Comparison of ENCODE assay signal across 8 cellular contexts in the genomic region with DNA sequence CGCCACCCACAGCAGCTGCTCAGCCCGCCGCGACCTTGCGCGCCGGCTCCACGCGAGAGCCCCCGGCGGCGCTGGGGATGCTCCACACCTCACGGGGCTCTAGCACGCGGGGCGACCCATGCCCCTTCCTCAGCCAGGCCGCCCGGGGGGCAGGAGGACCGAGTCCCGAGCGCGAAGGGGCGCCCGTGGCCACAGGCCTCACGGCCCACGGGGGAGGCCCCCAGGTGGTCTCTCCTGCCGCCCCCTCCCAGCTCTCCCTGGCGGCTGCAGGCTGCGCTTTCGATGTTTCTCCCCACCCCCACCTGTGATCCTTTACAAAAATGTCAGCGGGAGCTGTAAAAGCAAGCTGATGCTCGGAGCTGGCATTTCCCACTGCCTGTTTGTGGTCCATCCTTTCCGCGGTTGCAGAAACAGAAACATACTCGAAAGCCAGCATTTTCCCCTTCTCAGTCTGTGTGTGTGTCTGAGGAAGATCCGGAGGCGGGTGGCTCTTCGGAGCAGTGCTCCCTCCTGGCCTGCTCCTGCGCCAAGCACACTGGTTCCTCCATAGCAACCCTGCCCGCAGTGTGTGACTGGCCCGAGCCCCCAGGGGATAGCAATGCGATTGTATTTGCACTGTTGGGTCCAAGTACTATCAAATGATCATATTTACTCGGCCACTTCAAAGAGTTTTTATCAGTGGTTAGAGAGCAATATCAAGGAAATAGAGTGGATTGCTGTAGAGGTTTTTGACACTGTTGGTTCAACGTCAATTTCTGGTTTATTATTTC. TPM values are rescaled to one million over a fixed set of nuclear protein-coding genes. Genes with fewer than 3 reads are reported as not detected.
DNase-seq lines count a peak whose midpoint lies in the region; ATAC-seq and TF ChIP-seq lines count a peak whose summit lies in the region.

No MANE protein-coding gene starts in this region.

- no peak for ATAC-seq in HG03460 (IDR thresholded peaks at IDR 0.05; ENCODE audit: unreplicated experiment)
- ATAC-seq in GM18502 (IDR thresholded peaks at IDR 0.05; ENCODE audit: poor library complexity, unreplicated experiment) = no peak

- H3K4me3 ChIP-seq in HUES64 (ENCODE audit: low read length) (peak overlapping the region; percentile 66), retinal pigment epithelial cell (ENCODE audit: low read length) (peak overlapping the region; percentile 80)

- H3K27me3 ChIP-seq in HUES64 (ENCODE audit: insufficient read depth, low read length) = peaks cover 54% of the 10 kb centered on the region

- H3K36me3 ChIP-seq in HUES64 (ENCODE audit: insufficient read depth, low read length) = no peaks in the 10 kb centered on the region

- peaks cover 8% of the 10 kb centered on the region for H3K36me3 Mint-ChIP-seq in glutamatergic neuron (ENCODE audit: unreplicated experiment)

- DNase-seq in DMS79 treated with DMSO at 0.1 percent for 48 hours (lab: John Stamatoyannopoulos, UW) = peak; percentile 57
- DNase-seq in glutamatergic neuron = peak; percentile 43
- DNase-seq in retinal pigment epithelial cell (ENCODE audit: low read depth) = no peak
- no peak for DNase-seq in HEK293T (ENCODE audit: extremely low spot score)

- H3K9me3 ChIP-seq in HUES64 (ENCODE audit: insufficient read depth, low read depth, low read length) = no peaks in the 10 kb centered on the region

- H3K9ac ChIP-seq in HUES64 (ENCODE audit: low read depth, low read length) = peak overlapping the region; percentile 48; the same call in 1 of the 2 replicates

- H3K27ac ChIP-seq in HUES64 (ENCODE audit: low read depth, low read length) = no peak overlapping the region
- H3K27ac ChIP-seq in VCaP = peak overlapping the region; percentile 50

- peak overlapping the region; percentile 72 for H3K27ac Mint-ChIP-seq in glutamatergic neuron (ENCODE audit: unreplicated experiment)

- no peak; the same call in none of the 2 replicates for TF ChIP-seq CTCF in VCaP (conservative IDR thresholded peaks at IDR 0.05)
- peak; percentile 9 for TF ChIP-seq CTCF in glutamatergic neuron (IDR thresholded peaks at IDR 0.05; ENCODE audit: partially characterized antibody, unreplicated experiment)
- TF ChIP-seq CTCF in retinal pigment epithelial cell (conservative IDR thresholded peaks at IDR 0.05; ENCODE audit: low read depth, low read length) = no peak

- CTCF ChIA-PET in HEK293T (lab: Yijun Ruan, JAX) = no interaction called here

- WGBS in HUES64 = 3% methylated on average over 44 of the region's 44 CpGs

- peaks cover 2% of the 10 kb centered on the region for H3K4me1 Mint-ChIP-seq in glutamatergic neuron (ENCODE audit: low read depth, unreplicated experiment)

- peaks cover 12% of the 10 kb centered on the region; the same call in 1 of the 2 replicates for H3K4me1 ChIP-seq in HUES64 (ENCODE audit: insufficient read depth, low read length)

- POLR2A ChIA-PET in HEK293T (lab: Yijun Ruan, JAX) = no interaction called here

- H3K9me3 Mint-ChIP-seq in glutamatergic neuron (ENCODE audit: unreplicated experiment) = peaks cover 7% of the 10 kb centered on the region

- peak overlapping the region; percentile 92 for H3K4me3 Mint-ChIP-seq in glutamatergic neuron (ENCODE audit: unreplicated experiment)

- H3K27me3 Mint-ChIP-seq in glutamatergic neuron (ENCODE audit: unreplicated experiment) = peaks cover 7% of the 10 kb centered on the region

TF ChIP-seq in HEK293T, 16 proteins besides CTCF, POLR2A, EP300 and RAD21:
- TF ChIP-seq FOXM1 (IDR thresholded peaks at IDR 0.05; ENCODE audit: borderline replicate concordance) (no peak), ELF4 (IDR thresholded peaks at IDR 0.05) (no peak), LEF1 (IDR thresholded peaks at IDR 0.05; ENCODE audit: borderline replicate concordance) (no peak), SUZ12 (IDR thresholded peaks at IDR 0.05) (no peak), TARDBP (IDR thresholded peaks at IDR 0.05) (no peak), FOXK2 (IDR thresholded peaks at IDR 0.05) (no peak), BHLHE40 (IDR thresholded peaks at IDR 0.05; ENCODE audit: borderline replicate concordance) (no peak)

RNA-seq across cellular contexts. Expression of gene KIF26B, which starts 2.1 kb away (rescaled TPM):
- 2.0 TPM for polyA plus RNA-seq in HUES64 (2013, experiment 1 of 2)
- polyA plus RNA-seq in HUES64 (2013, experiment 2 of 2) = 3.2 TPM
- total RNA-seq in glutamatergic neuron (ENCODE audit: unreplicated experiment) = 2.4 TPM

Comparison
In these comparisons a context has a peak if more than half of its experiments do, and no peak if none do; other contexts are left out.
1. DNase-seq: peak in DMS79 treated with DMSO at 0.1 percent for 48 hours (single experiment) and glutamatergic neuron (single experiment); none in retinal pigment epithelial cell (single experiment) and HEK293T (single experiment).